Comparison of ENCODE assay signal across 8 cellular contexts in genomic region chr1:160375788-160376524, GRCh38. TPM values are rescaled to one million over a fixed set of nuclear protein-coding genes. Genes with fewer than 3 reads are reported as not detected.
DNase-seq lines count a peak whose midpoint lies in the region; ATAC-seq and TF ChIP-seq lines count a peak whose summit lies in the region.

No MANE protein-coding gene starts in this region.

- peak overlapping the region; percentile 12 to 80 for H3K27ac Mint-ChIP-seq in effector memory CD8-positive, alpha-beta T cell

- peak; percentile 69 for ATAC-seq in effector memory CD8-positive, alpha-beta T cell (replicated peaks)
- ATAC-seq in GM19324 (IDR thresholded peaks at IDR 0.05; ENCODE audit: low FRiP score, unreplicated experiment): no peak

- H3K9me3 ChIP-seq in NT2/D1 (ENCODE audit: insufficient read depth, low read length) (no peaks in the 10 kb centered on the region), ovary (no peaks in the 10 kb centered on the region)

- H3K4me3 ChIP-seq in NT2/D1 (ENCODE audit: insufficient read length, low read depth): peak overlapping the region; percentile 30
- no peak overlapping the region for H3K4me3 ChIP-seq in ovary

- H3K9me3 Mint-ChIP-seq in effector memory CD8-positive, alpha-beta T cell: no peaks in the 10 kb centered on the region

- in situ Hi-C loops in ACHN (cut with HindIII; ENCODE audit: low pct_ligation_motif_present, low pct_unique_long_range_greater_than_20kb, low sequenced_read_pairs): no loop called here

- 28 to 32% (median 30%) methylated on average over 9 of the region's 9 CpGs for WGBS in ovary, 3 donors

- no peaks in the 10 kb centered on the region for H3K27me3 ChIP-seq in NT2/D1 (ENCODE audit: insufficient read depth, insufficient read length)
- no peaks in the 10 kb centered on the region for H3K27me3 ChIP-seq in ovary

- peaks cover 13% of the 10 kb centered on the region in 2 donors for H3K4me1 Mint-ChIP-seq in effector memory CD8-positive, alpha-beta T cell (ENCODE audit: low read depth in 2 of 2)

- no peaks in the 10 kb centered on the region for H3K27me3 Mint-ChIP-seq in effector memory CD8-positive, alpha-beta T cell

- no peak overlapping the region for H3K27ac ChIP-seq in ovary

- H3K36me3 ChIP-seq in NT2/D1 (ENCODE audit: insufficient read depth, insufficient read length, low read length) (no peaks in the 10 kb centered on the region), ovary (no peaks in the 10 kb centered on the region)

- H3K4me3 Mint-ChIP-seq in effector memory CD8-positive, alpha-beta T cell: peak overlapping the region; percentile 54 to 68

- intact Hi-C loops in ovary (cut with DNase I): loop anchor here in 1 of 4 donors (10.0 kb wide), 1 partner anchor 181 kb away; the partner anchor contains the start of gene CASQ1

- TF ChIP-seq EP300 in ovary (IDR thresholded peaks at IDR 0.05): no peak

- peak; percentile 73 for DNase-seq in NCI-H82 (lab: John Stamatoyannopoulos, UW)
- no peak for DNase-seq in NCI-H82 treated with DMSO at 0.1 percent for 48 hours (lab: John Stamatoyannopoulos, UW; ENCODE audit: unreplicated experiment)
- peak; percentile 92 for DNase-seq in NT2/D1 (ENCODE audit: low read depth, low spot score)
- DNase-seq in effector memory CD8-positive, alpha-beta T cell: no peak
- peak; percentile 11 for DNase-seq in occipital lobe (lab: John Stamatoyannopoulos, UW)
- DNase-seq in ACHN: no peak
- DNase-seq in ovary: no peak

- peaks cover 3% of the 10 kb centered on the region for H3K36me3 Mint-ChIP-seq in effector memory CD8-positive, alpha-beta T cell (ENCODE audit: insufficient read depth)

- TF ChIP-seq CTCF in ovary (IDR thresholded peaks at IDR 0.05): no peak

- H3K9ac ChIP-seq in NT2/D1 (ENCODE audit: insufficient read length, low read depth): peak overlapping the region; percentile 57

- H3K4me1 ChIP-seq in NT2/D1 (ENCODE audit: insufficient read depth, insufficient read length): peaks cover 35% of the 10 kb centered on the region
- H3K4me1 ChIP-seq in ovary (ENCODE audit: insufficient read depth): no peaks in the 10 kb centered on the region

- TF ChIP-seq POLR2A in ovary (IDR thresholded peaks at IDR 0.05): no peak

RNA-seq across cellular contexts. Expression of gene NHLH1, which starts 9.1 kb away (rescaled TPM):
- total RNA-seq in occipital lobe (0.62 TPM), ovary (under 1 TPM in 3 of 7 donors, not detected in 4; 0.08 to 0.20 (median 0.10) TPM)
- polyA plus RNA-seq in ovary: under 1 TPM; 0.02 to 0.08 TPM

RNA-seq across cellular contexts. Expression of gene VANGL2, which starts 24.4 kb away (rescaled TPM):
- total RNA-seq in occipital lobe (12.5 TPM), ovary (10 to 100 TPM in 3 of 7 donors, 1 to 10 TPM in 4; 5.6 to 18.4 (median 10.0) TPM)
- 1 to 10 TPM; 7.1 to 8.1 TPM for polyA plus RNA-seq in ovary

RNA-seq across cellular contexts. Expression of gene NCSTN, which starts 32.8 kb away (rescaled TPM):
- total RNA-seq in occipital lobe (25.9 TPM), ovary (10 to 100 TPM; 35.2 to 76.2 (median 58.1) TPM)
- polyA plus RNA-seq in ovary: 100 to 1,000 TPM in 1 of 2 donors, 10 to 100 TPM in 1; 53.9 to 234 TPM

RNA-seq across cellular contexts. Expression of gene COPA, which starts 32.9 kb away (rescaled TPM):
- 143 TPM for total RNA-seq in occipital lobe
- 100 to 1,000 TPM in 5 of 7 donors, 10 to 100 TPM in 2; 63.7 to 163 (median 123) TPM for total RNA-seq in ovary
- polyA plus RNA-seq in ovary: 100 to 1,000 TPM in 1 of 2 donors, 10 to 100 TPM in 1; 69.9 to 144 TPM

Comparison
In these comparisons a context has a peak if more than half of its experiments do, and no peak if none do; other contexts are left out.
1. DNase-seq: peak in NCI-H82 (single experiment), NT2/D1 (single experiment) and occipital lobe (single experiment); none in NCI-H82 treated with DMSO at 0.1 percent for 48 hours (single experiment), effector memory CD8-positive, alpha-beta T cell (0 of 3), ACHN (single experiment) and ovary (0 of 5).